In genomic region chr2:224023188-224023587, GRCh38 we compare ENCODE assay signal across 11 cellular contexts. TPM values are rescaled to one million over a fixed set of nuclear protein-coding genes. Genes with fewer than 3 reads are reported as not detected.
DNase-seq lines count a peak whose midpoint lies in the region; ATAC-seq and TF ChIP-seq lines count a peak whose summit lies in the region.
"Had no signal": no experiment of that assay in that cellular context is flagged by ENCODE, and none has a peak within 500 bp of the region (broad histone marks: within the 10 kb centered on the region; RNA-seq: fewer than 3 reads in every experiment).

No MANE protein-coding gene starts in this region.

- H3K27ac ChIP-seq in VCaP (peak overlapping the region; percentile 80), vagina (no peak overlapping the region)

- H3K9me3 ChIP-seq in BE2C, result no peaks in the 10 kb centered on the region
- H3K9me3 ChIP-seq in vagina, result no peaks in the 10 kb centered on the region

- CTCF ChIA-PET in AG04449 (lab: Yijun Ruan, JAX), result interaction anchor here (0.9 kb wide), 1 partner anchor 30 kb away, joined by 3 read pairs; no protein-coding TSS in a partner anchor

- no peaks in the 10 kb centered on the region for H3K4me1 ChIP-seq in BE2C
- no peaks in the 10 kb centered on the region for H3K4me1 ChIP-seq in vagina

- H3K27me3 ChIP-seq in BE2C (peaks cover 6% of the 10 kb centered on the region; the same call in 1 of the 2 replicates), vagina (no peaks in the 10 kb centered on the region)

- no peak for ATAC-seq in left cardiac atrium

- H3K4me3 ChIP-seq in AG04449 (ENCODE audit: low read depth, low read length), result no peak overlapping the region
- H3K4me3 ChIP-seq in BE2C (ENCODE audit: low read depth, low read length), result no peak overlapping the region
- no peak overlapping the region for H3K4me3 ChIP-seq in vagina

- no peaks in the 10 kb centered on the region for H3K36me3 ChIP-seq in BE2C
- H3K36me3 ChIP-seq in vagina, result no peaks in the 10 kb centered on the region

- POLR2A ChIA-PET in AG04449 (lab: Yijun Ruan, JAX), result interaction anchor here (0.6 kb wide), 1 partner anchor 9 kb away, joined by 3 read pairs; no protein-coding TSS in a partner anchor

- TF ChIP-seq POLR2A in vagina (IDR thresholded peaks at IDR 0.05), result no peak

- TF ChIP-seq CTCF in AG04449 (IDR thresholded peaks at IDR 0.05; ENCODE audit: insufficient read depth, low read length, missing control alignments) (no peak), VCaP (conservative IDR thresholded peaks at IDR 0.05) (no peak), BE2C (IDR thresholded peaks at IDR 0.05; ENCODE audit: low read depth, low read length) (no peak), vagina (IDR thresholded peaks at IDR 0.05) (no peak)

- intact Hi-C loops in left cardiac atrium (cut with DNase I), result no loop called here
- intact Hi-C loops in vagina (cut with DNase I), result no loop called here

- DNase-seq in AG04449 (ENCODE audit: low read depth, low spot score) (peak; percentile 65), GM04504 (ENCODE audit: low read depth) (peak; percentile 60), glomerular visceral epithelial cell (ENCODE audit: extremely low spot score) (peak; percentile 21), left cardiac atrium (no peak), BE2C (no peak), cerebellar cortex (ENCODE audit: low spot score) (no peak), vagina (ENCODE audit: extremely low spot score in 2 of 2) (no peak)
- DNase-seq: DND-41, foreskin melanocyte, NCI-H526 had no signal

RNA-seq across cellular contexts. Expression of gene SERPINE2, which starts 15.9 kb away (rescaled TPM):
- 10 to 100 TPM; 14.9 to 52.8 TPM for total RNA-seq in left cardiac atrium
- 2.1 TPM for polyA plus RNA-seq in BE2C (2012; ENCODE audit: insufficient read depth, insufficient read length, low read depth)
- total RNA-seq in vagina, result 52.3 TPM

Comparison
In these comparisons a context has a peak if more than half of its experiments do, and no peak if none do; other contexts are left out.
1. DNase-seq: peak in AG04449 (single experiment), GM04504 (single experiment) and glomerular visceral epithelial cell (single experiment); none in left cardiac atrium (single experiment), BE2C (single experiment), cerebellar cortex (single experiment) and vagina (0 of 2).